In genomic region chr3:155555479-155556065, GRCh38 we compare ENCODE assay signal across 15 cellular contexts.
DNase-seq lines count a peak whose midpoint lies in the region; ATAC-seq, FAIRE-seq and TF ChIP-seq lines count a peak whose summit lies in the region.
"Had no signal": no experiment of that assay in that cellular context is flagged by ENCODE, and none has a peak within 500 bp of the region (broad histone marks: within the 10 kb centered on the region; RNA-seq: fewer than 3 reads in every experiment).

No MANE protein-coding gene starts in this region.

- no peaks in the 10 kb centered on the region for H4K20me1 ChIP-seq in BLaER1 treated with 17β-estradiol and CSF1 and Interleukin-3, amounts not matched to agents 10 nM and 100 nM

- peaks cover 0 to 8% (median 0%) of the 10 kb centered on the region in 11 experiments; a peak in 4 of 22 replicates for H3K9me3 ChIP-seq in BLaER1 treated with 17β-estradiol and CSF1 and Interleukin-3, amounts not matched to agents 10 nM and 100 nM (replicated peaks in 1 of 11)
- no peaks in the 10 kb centered on the region for H3K9me3 ChIP-seq in kidney (ENCODE audit: control insufficient read depth in 1 of 2, low read length in 2 of 2)

- peak overlapping the region in 8 of 11 experiments; percentile 53 to 77 (median 69); a peak in 15 of 22 replicates for H3K9ac ChIP-seq in BLaER1 treated with 17β-estradiol and CSF1 and Interleukin-3, amounts not matched to agents 10 nM and 100 nM
- H3K9ac ChIP-seq in kidney (ENCODE audit: low read length in 2 of 2) = no peak overlapping the region

- peaks cover 0 to 27% (median 0%) of the 10 kb centered on the region in 11 experiments; a peak in 2 of 22 replicates for H3K36me3 ChIP-seq in BLaER1 treated with 17β-estradiol and CSF1 and Interleukin-3, amounts not matched to agents 10 nM and 100 nM
- no peaks in the 10 kb centered on the region for H3K36me3 ChIP-seq in kidney (ENCODE audit: control insufficient read depth in 1 of 2, insufficient read depth in 2 of 2, low read length in 2 of 2)

- H3K27ac ChIP-seq in BLaER1 treated with 17β-estradiol and CSF1 and Interleukin-3, amounts not matched to agents 10 nM and 100 nM = peak overlapping the region in 8 of 11 experiments; percentile 64 to 91 (median 85); a peak in 16 of 22 replicates
- peak overlapping the region; percentile 63 to 75 for H3K27ac ChIP-seq in kidney (ENCODE audit: low read depth in 2 of 2, low read length in 2 of 2)

- intact Hi-C loops in kidney (cut with DNase I) = no loop called here

- no peaks in the 10 kb centered on the region for H3K27me3 ChIP-seq in BLaER1 treated with 17β-estradiol and CSF1 and Interleukin-3, amounts not matched to agents 10 nM and 100 nM

- no peak for TF ChIP-seq CTCF in kidney (IDR thresholded peaks at IDR 0.05; ENCODE audit: borderline replicate concordance, extremely low read depth, insufficient read depth)

- DNase-seq in GM19239 (ENCODE audit: insufficient read length, low spot score) (no peak), HT-29 (ENCODE audit: low spot score) (peak; percentile 3), kidney (no peak), GM19238 (ENCODE audit: insufficient read length, low spot score) (no peak), SW480 (ENCODE audit: low spot score) (no peak)
- DNase-seq: activated CD4-positive, alpha-beta T cell treated with anti-CD3 and anti-CD28 coated beads, Interleukin-2, amount 50 U/mL, for 1 hour; activated naive CD4-positive, alpha-beta T cell; C1 segment of cervical spinal cord; Karpas-422; NCI-H2081 treated with DMSO at 0.1 percent for 48 hours; retina had no signal

- peak overlapping the region in 10 of 11 experiments; percentile 48 to 84 (median 72); a peak in 20 of 22 replicates for H3K4me2 ChIP-seq in BLaER1 treated with 17β-estradiol and CSF1 and Interleukin-3, amounts not matched to agents 10 nM and 100 nM

- H3K4me1 ChIP-seq in BLaER1 treated with 17β-estradiol and CSF1 and Interleukin-3, amounts not matched to agents 10 nM and 100 nM = peaks cover 24 to 79% (median 61%) of the 10 kb centered on the region in 10 experiments
- peaks cover 8 to 23% of the 10 kb centered on the region in 2 donors for H3K4me1 ChIP-seq in kidney (ENCODE audit: control insufficient read depth in 1 of 2, insufficient read depth in 1 of 2, low read depth in 1 of 2, low read length in 2 of 2)

- ATAC-seq in GM18519 (IDR thresholded peaks at IDR 0.05; ENCODE audit: low FRiP score, unreplicated experiment) (no peak), GM21515 (IDR thresholded peaks at IDR 0.05; ENCODE audit: unreplicated experiment) (no peak)

- peak overlapping the region in 3 of 10 experiments; percentile 47 to 52 (median 51); a peak in 1 of 20 replicates for H3K4me3 ChIP-seq in BLaER1 treated with 17β-estradiol and CSF1 and Interleukin-3, amounts not matched to agents 10 nM and 100 nM
- H3K4me3 ChIP-seq in kidney (ENCODE audit: low read length in 2 of 2) = peak overlapping the region in 1 of 2 donors; percentile 38

- FAIRE-seq in GM19239 (lab: Jason Lieb, UNC) = peak; percentile 31
- peak; percentile 41 for FAIRE-seq in kidney (lab: Jason Lieb, UNC)
- FAIRE-seq: H1 had no signal

Comparison
In these comparisons a context has a peak if more than half of its experiments do, and no peak if none do; other contexts are left out.
1. H3K9ac ChIP-seq: peak in BLaER1 treated with 17β-estradiol and CSF1 and Interleukin-3, amounts not matched to agents 10 nM and 100 nM (8 of 11); none in kidney (0 of 2).